16 cellular contexts compared by ENCODE assay signal in the genomic region with DNA sequence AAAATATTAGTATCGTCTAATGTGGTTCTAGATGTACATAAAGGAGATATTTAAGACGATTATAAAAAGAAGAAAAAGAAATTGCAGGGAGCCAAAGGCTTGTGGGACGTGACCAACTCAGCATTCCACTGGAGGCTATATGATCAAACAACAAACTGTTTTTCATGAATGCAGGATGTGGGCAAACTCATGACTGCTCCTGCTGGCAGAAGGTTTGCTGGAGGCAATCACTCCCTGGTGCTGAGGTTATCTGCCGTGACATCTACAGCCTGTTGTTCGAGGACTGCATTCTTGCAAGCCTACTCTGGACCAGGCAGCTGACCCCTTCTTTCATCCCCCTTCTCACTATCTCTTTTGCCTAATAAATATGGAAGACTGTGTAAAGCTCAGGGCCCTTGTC.
"Had no signal": no experiment of that assay in that cellular context is flagged by ENCODE, and none has a peak within 500 bp of the region (broad histone marks: within the 10 kb centered on the region; RNA-seq: fewer than 3 reads in every experiment).

No MANE protein-coding gene starts in this region.

- H3K27ac ChIP-seq: gastroesophageal sphincter, left lung, right atrium auricular region, skin epidermis had no signal

- ATAC-seq: activated CD8-positive, alpha-beta T cell treated with anti-CD3 and anti-CD28 coated beads for 36 hours; activated T-cell treated with anti-CD3 and anti-CD28 coated beads, Interleukin-2, amount 50 U/mL, for 4 hours; gastroesophageal sphincter; left lung; natural killer cell; stimulated activated naive CD8-positive, alpha-beta T cell treated with anti-CD3 and anti-CD28 coated beads, Interleukin-15, Interleukin-2, amounts not matched to agents 100 U/mL and 50 U/mL, for 24 hours; T-helper 17 cell; WTC11 had no signal

- H3K36me3 ChIP-seq: gastroesophageal sphincter, left lung, right atrium auricular region had no signal

- H3K4me3 ChIP-seq: gastroesophageal sphincter, left lung, right atrium auricular region, skin epidermis had no signal

- H3K4me1 ChIP-seq: gastroesophageal sphincter, left lung, right atrium auricular region had no signal

- H3K27me3 ChIP-seq: left lung, right atrium auricular region had no signal

- H3K9me3 ChIP-seq: gastroesophageal sphincter, left lung, right atrium auricular region had no signal

- DNase-seq: activated CD4-positive, alpha-beta T cell treated with anti-CD3 and anti-CD28 coated beads for 48 hours; activated CD8-positive, alpha-beta T cell treated with anti-CD3 and anti-CD28 coated beads for 36 hours; activated effector memory CD4-positive, alpha-beta T cell treated with Interleukin-2 at 50 U/mL for 16 hours; activated T-cell treated with anti-CD3 and anti-CD28 coated beads, Interleukin-2, amount 50 U/mL, for 4 hours; amniotic stem cell; effector memory CD4-positive, alpha-beta T cell; left lung; mesenchymal stem cell; natural killer cell; stimulated activated CD4-positive, alpha-beta T cell treated with anti-CD3 and anti-CD28 coated beads, Interleukin-4, amount 100 ng/mL, for 24 hours; stimulated activated naive CD8-positive, alpha-beta T cell treated with anti-CD3 and anti-CD28 coated beads, Interleukin-15, Interleukin-2, amounts not matched to agents 100 U/mL and 50 U/mL, for 24 hours; T-helper 17 cell had no signal
